In genomic region chr2:70070557-70071268, GRCh38 we compare ENCODE assay signal across 8 cellular contexts. TPM values are rescaled to one million over a fixed set of nuclear protein-coding genes. Genes with fewer than 3 reads are reported as not detected.
A peak's percentile ranks its signal among the peaks of the same experiment; 100 is the strongest.
DNase-seq lines count a peak whose midpoint lies in the region; ATAC-seq and TF ChIP-seq lines count a peak whose summit lies in the region.

No MANE protein-coding gene starts in this region.

- H3F3A ChIP-seq in GM23248 (ENCODE audit: insufficient read depth), result peaks cover 35% of the 10 kb centered on the region

- H3K9me2 ChIP-seq in GM23248 (ENCODE audit: insufficient read depth), result no peaks in the 10 kb centered on the region

- no peaks in the 10 kb centered on the region for H3K79me2 ChIP-seq in GM23248 (ENCODE audit: insufficient read depth)

- H3K36me3 Mint-ChIP-seq in natural killer cell treated with Interleukin-12 subunit alpha and Interleukin-12 subunit beta and Interleukin-15 and Interleukin-18, amount 100 ng/mL, for 72 hours, result peaks cover 23% of the 10 kb centered on the region
- peaks cover 26% of the 10 kb centered on the region for H3K36me3 Mint-ChIP-seq in type B pancreatic cell

- peaks cover 36 to 43% of the 10 kb centered on the region in 2 donors for H3K4me1 Mint-ChIP-seq in natural killer cell treated with Interleukin-12 subunit alpha and Interleukin-12 subunit beta and Interleukin-15 and Interleukin-18, amount 100 ng/mL, for 72 hours (ENCODE audit: low read depth in 2 of 2)
- peaks cover 13% of the 10 kb centered on the region for H3K4me1 Mint-ChIP-seq in type B pancreatic cell (ENCODE audit: unreplicated experiment)

- peak overlapping the region; percentile 86 to 87 for H3K27ac Mint-ChIP-seq in natural killer cell treated with Interleukin-12 subunit alpha and Interleukin-12 subunit beta and Interleukin-15 and Interleukin-18, amount 100 ng/mL, for 72 hours
- H3K27ac Mint-ChIP-seq in type B pancreatic cell, result peak overlapping the region; percentile 89

- H3K4me2 ChIP-seq in GM23248 (ENCODE audit: unreplicated experiment), result peak overlapping the region; percentile 45

- H2AFZ ChIP-seq in GM23248, result peak overlapping the region; percentile 97

- no peaks in the 10 kb centered on the region for H3K27me3 Mint-ChIP-seq in natural killer cell treated with Interleukin-12 subunit alpha and Interleukin-12 subunit beta and Interleukin-15 and Interleukin-18, amount 100 ng/mL, for 72 hours
- no peaks in the 10 kb centered on the region for H3K27me3 Mint-ChIP-seq in type B pancreatic cell

- peaks cover 5% of the 10 kb centered on the region for H3K36me3 ChIP-seq in GM23248 (ENCODE audit: low read depth)
- H3K36me3 ChIP-seq in Panc1 (ENCODE audit: control insufficient read depth, insufficient read depth, low read length), result peaks cover 6% of the 10 kb centered on the region

- intact Hi-C loops in Panc1 (cut with micrococcal nuclease; ENCODE audit: unreplicated experiment), result loop anchor here (5.0 kb wide), 1 partner anchor 158 kb away; no protein-coding TSS in a partner anchor

- H3K9me3 ChIP-seq in GM23248 (ENCODE audit: low read depth) (no peaks in the 10 kb centered on the region), Panc1 (ENCODE audit: control insufficient read depth, insufficient read depth, low read depth, low read length) (no peaks in the 10 kb centered on the region)

- TF ChIP-seq CTCF in LNCAP (IDR thresholded peaks at IDR 0.05), result peak; percentile 58
- TF ChIP-seq CTCF in Panc1 (IDR thresholded peaks at IDR 0.05), result peak; percentile 96
- TF ChIP-seq CTCF in type B pancreatic cell (conservative IDR thresholded peaks at IDR 0.05), result peak; percentile 81

- H3K4me3 ChIP-seq in GM23248 (0 out of 2 replicates have a peak overlapping the region, but pooled peaks have one; percentile 10), Panc1 (ENCODE audit: low read depth in 2 of 2, low read length in 2 of 2) (no peak overlapping the region)

- POLR2A ChIA-PET in Panc1 (lab: Charles Lee), result interaction anchor here (0.6 to 1.1 kb wide), 3 partner anchors 68 to 156 kb away, joined by 5 to 8 read pairs (median 6); partner anchors contain the start of gene MXD1

- H3K4me3 Mint-ChIP-seq in natural killer cell treated with Interleukin-12 subunit alpha and Interleukin-12 subunit beta and Interleukin-15 and Interleukin-18, amount 100 ng/mL, for 72 hours, result peak overlapping the region; percentile 66
- H3K4me3 Mint-ChIP-seq in type B pancreatic cell, result peak overlapping the region; percentile 26

- H3K27ac ChIP-seq in GM23248, result peak overlapping the region; percentile 58
- H3K27ac ChIP-seq in Panc1 (ENCODE audit: low read length), result peak overlapping the region; percentile 67; the same call in 1 of the 2 replicates

- no peaks in the 10 kb centered on the region for H3K9me3 Mint-ChIP-seq in natural killer cell treated with Interleukin-12 subunit alpha and Interleukin-12 subunit beta and Interleukin-15 and Interleukin-18, amount 100 ng/mL, for 72 hours
- no peaks in the 10 kb centered on the region for H3K9me3 Mint-ChIP-seq in type B pancreatic cell

- BruUV-seq in Panc1 (replicated peaks; lab: Mats Ljungman, UMichigan), result no TSS peak

- DNase-seq in EH (ENCODE audit: low read depth) (peak; percentile 87), GM23248 (peak; percentile 92), Panc1 (ENCODE audit: low read depth, low spot score) (peak; percentile 78), fibroblast of peridontal ligament (ENCODE audit: extremely low read depth) (peak; percentile 94), type B pancreatic cell (ENCODE audit: extremely low spot score, unreplicated experiment) (no peak)
- peak; percentile 83 for DNase-seq in activated effector memory CD4-positive, alpha-beta T cell treated with anti-CD3 and anti-CD28 coated beads, Interleukin-2, amount 50 U/mL, for 16 hours
- peak; percentile 83 for DNase-seq in natural killer cell treated with Interleukin-12 subunit alpha and Interleukin-12 subunit beta and Interleukin-15 and Interleukin-18, amount 100 ng/mL, for 72 hours (ENCODE audit: low spot score)

- in situ Hi-C loops in GM23248 (cut with MboI), result no loop called here
- in situ Hi-C loops in Panc1 (cut with HindIII; ENCODE audit: low pct_unique_long_range_greater_than_20kb, low sequenced_read_pairs), result no loop called here

- WGBS in GM23248 (ENCODE audit: low coverage in 1 of 2, low lambda C conversion rate in 2 of 2, missing lambda C conversion rate in 2 of 2), 2 experiments, result 47 to 52% methylated on average over 13 of the region's 13 CpGs

- peak; percentile 100 for ATAC-seq in Panc1
- ATAC-seq in natural killer cell treated with Interleukin-12 subunit alpha and Interleukin-12 subunit beta and Interleukin-15 and Interleukin-18, amount 100 ng/mL, for 72 hours, result peak; percentile 80 to 81

- CTCF ChIA-PET in Panc1 (lab: Charles Lee), result interaction anchor here (0.6 to 1.3 kb wide), 8 partner anchors 21 to 201 kb away, joined by 3 to 21 read pairs (median 4); partner anchors contain the start of gene MXD1

- peak overlapping the region; percentile 68 for H3K9ac ChIP-seq in GM23248

- no peaks in the 10 kb centered on the region for H3K27me3 ChIP-seq in GM23248 (replicated peaks; ENCODE audit: insufficient read depth)
- H3K27me3 ChIP-seq in Panc1 (ENCODE audit: control insufficient read depth, insufficient read depth, low read length), result no peaks in the 10 kb centered on the region

- no peaks in the 10 kb centered on the region for H4K20me1 ChIP-seq in GM23248 (ENCODE audit: insufficient read depth)

- peaks cover 13% of the 10 kb centered on the region for H3K4me1 ChIP-seq in GM23248 (ENCODE audit: insufficient read depth)
- H3K4me1 ChIP-seq in Panc1 (ENCODE audit: control insufficient read depth, insufficient read depth, low read length), result 0 out of 2 replicates have a peak, but pooled peaks cover 4% of the 10 kb centered on the region

RNA-seq across cellular contexts. Expression of gene PCBP1, which starts 16.6 kb away (rescaled TPM):
- total RNA-seq in GM23248 (2014; rRNA removed; shearing (Covaris generic)), result 23.8 and 29.8 TPM in 2 replicates
- polyA plus RNA-seq in GM23248 (2016; fragmentation: Nextera tagmentation; extraction: Ambion mirVana), result 163 and 167 TPM in 2 replicates
- 276 TPM for total RNA-seq in Panc1 (2021; ENCODE audit: unreplicated experiment)
- polyA plus RNA-seq in Panc1 (2012; ENCODE audit: insufficient read length), result 289 TPM
- 100 to 1,000 TPM; 357 to 363 TPM for total RNA-seq in natural killer cell treated with Interleukin-12 subunit alpha and Interleukin-12 subunit beta and Interleukin-15 and Interleukin-18, amount 100 ng/mL, for 72 hours
- 316 and 349 TPM in 2 replicates for total RNA-seq in type B pancreatic cell (ENCODE audit: low replicate concordance)
